1 cellular context compared by ENCODE assay signal in genomic region chr3:12582730-12583129, GRCh38.
A peak's percentile ranks its signal among the peaks of the same experiment; 100 is the strongest.
TF ChIP-seq lines count a peak whose summit lies in the region.

No MANE protein-coding gene starts in this region.

TF ChIP-seq in K562, 482 proteins besides CTCF, POLR2A, EP300 and RAD21:
- TF ChIP-seq RUNX1 (IDR thresholded peaks at IDR 0.05; ENCODE audit: low read depth) (no peak), ZNF384 (IDR thresholded peaks at IDR 0.05; ENCODE audit: low read depth, low read length) (no peak), FUS (optimal IDR thresholded peaks at IDR 0.05; ENCODE audit: low read depth, low read length) (no peak), U2AF1 (optimal IDR thresholded peaks at IDR 0.05; ENCODE audit: low read depth, low read length) (no peak), DNMT1 (IDR thresholded peaks at IDR 0.05) (no peak), POLR2AphosphoS5 (IDR thresholded peaks at IDR 0.05; ENCODE audit: control insufficient read depth, insufficient read depth, low read depth, low read length) (peak; percentile 61; the same call in 1 of the 2 replicates), ZZZ3 (IDR thresholded peaks at IDR 0.05) (no peak), SMARCB1 (IDR thresholded peaks at IDR 0.05; ENCODE audit: insufficient read length, low read depth) (no peak), PML (IDR thresholded peaks at IDR 0.05; ENCODE audit: low read length) (0 out of 2 replicates have a peak, but pooled peaks have one; percentile 36), POLR2B (IDR thresholded peaks at IDR 0.05; ENCODE audit: low read depth, partially characterized antibody) (peak; percentile 16), DEAF1 (CRISPR knock-in tag; IDR thresholded peaks at IDR 0.05) (no peak), ZFP91 (CRISPR knock-in tag; IDR thresholded peaks at IDR 0.05) (no peak), MAZ (CRISPR knock-in tag; conservative IDR thresholded peaks at IDR 0.05 in 1 of 2, IDR thresholded peaks at IDR 0.05 in 1 of 2) (no peak), MBD2 (IDR thresholded peaks at IDR 0.05; ENCODE audit: borderline replicate concordance, low read depth) (no peak), SUPT5H (IDR thresholded peaks at IDR 0.05) (peak; percentile 35), ILK (tag; IDR thresholded peaks at IDR 0.05; ENCODE audit: borderline replicate concordance, low read depth) (no peak), ZNF740 (CRISPR knock-in tag; IDR thresholded peaks at IDR 0.05) (no peak), ZNF740 (tag; IDR thresholded peaks at IDR 0.05) (no peak), RB1 (IDR thresholded peaks at IDR 0.05; ENCODE audit: low read depth) (no peak), CHD1 (IDR thresholded peaks at IDR 0.05; ENCODE audit: low read length) (no peak), NBN (IDR thresholded peaks at IDR 0.05; ENCODE audit: low read depth) (no peak), ASH1L (IDR thresholded peaks at IDR 0.05; ENCODE audit: borderline replicate concordance, low read depth, partially characterized antibody) (no peak), ZNF407 (IDR thresholded peaks at IDR 0.05; ENCODE audit: low read depth) (no peak), ZNF436 (CRISPR knock-in tag; IDR thresholded peaks at IDR 0.05) (no peak)
- TF ChIP-seq, protein P1, sequence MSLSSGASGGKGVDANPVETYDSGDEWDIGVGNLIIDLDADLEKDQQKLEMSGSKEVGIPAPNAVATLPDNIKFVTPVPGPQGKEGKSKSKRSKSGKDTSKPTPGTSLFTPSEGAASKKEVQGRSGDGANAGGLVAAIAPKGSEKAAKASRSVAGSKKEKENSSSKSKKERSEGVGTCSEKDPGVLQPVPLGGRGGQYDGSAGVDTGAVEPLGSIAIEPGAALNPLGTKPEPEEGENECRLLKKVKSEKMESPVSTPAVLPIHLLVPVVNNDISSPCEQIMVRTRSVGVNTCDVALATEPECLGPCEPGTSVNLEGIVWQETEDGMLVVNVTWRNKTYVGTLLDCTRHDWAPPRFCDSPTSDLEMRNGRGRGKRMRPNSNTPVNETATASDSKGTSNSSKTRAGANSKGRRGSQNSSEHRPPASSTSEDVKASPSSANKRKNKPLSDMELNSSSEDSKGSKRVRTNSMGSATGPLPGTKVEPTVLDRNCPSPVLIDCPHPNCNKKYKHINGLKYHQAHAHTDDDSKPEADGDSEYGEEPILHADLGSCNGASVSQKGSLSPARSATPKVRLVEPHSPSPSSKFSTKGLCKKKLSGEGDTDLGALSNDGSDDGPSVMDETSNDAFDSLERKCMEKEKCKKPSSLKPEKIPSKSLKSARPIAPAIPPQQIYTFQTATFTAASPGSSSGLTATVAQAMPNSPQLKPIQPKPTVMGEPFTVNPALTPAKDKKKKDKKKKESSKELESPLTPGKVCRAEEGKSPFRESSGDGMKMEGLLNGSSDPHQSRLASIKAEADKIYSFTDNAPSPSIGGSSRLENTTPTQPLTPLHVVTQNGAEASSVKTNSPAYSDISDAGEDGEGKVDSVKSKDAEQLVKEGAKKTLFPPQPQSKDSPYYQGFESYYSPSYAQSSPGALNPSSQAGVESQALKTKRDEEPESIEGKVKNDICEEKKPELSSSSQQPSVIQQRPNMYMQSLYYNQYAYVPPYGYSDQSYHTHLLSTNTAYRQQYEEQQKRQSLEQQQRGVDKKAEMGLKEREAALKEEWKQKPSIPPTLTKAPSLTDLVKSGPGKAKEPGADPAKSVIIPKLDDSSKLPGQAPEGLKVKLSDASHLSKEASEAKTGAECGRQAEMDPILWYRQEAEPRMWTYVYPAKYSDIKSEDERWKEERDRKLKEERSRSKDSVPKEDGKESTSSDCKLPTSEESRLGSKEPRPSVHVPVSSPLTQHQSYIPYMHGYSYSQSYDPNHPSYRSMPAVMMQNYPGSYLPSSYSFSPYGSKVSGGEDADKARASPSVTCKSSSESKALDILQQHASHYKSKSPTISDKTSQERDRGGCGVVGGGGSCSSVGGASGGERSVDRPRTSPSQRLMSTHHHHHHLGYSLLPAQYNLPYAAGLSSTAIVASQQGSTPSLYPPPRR (CRISPR knock-in tag; IDR thresholded peaks at IDR 0.05; ENCODE audit: borderline replicate concordance): no peak
- TF ChIP-seq, protein P2, sequence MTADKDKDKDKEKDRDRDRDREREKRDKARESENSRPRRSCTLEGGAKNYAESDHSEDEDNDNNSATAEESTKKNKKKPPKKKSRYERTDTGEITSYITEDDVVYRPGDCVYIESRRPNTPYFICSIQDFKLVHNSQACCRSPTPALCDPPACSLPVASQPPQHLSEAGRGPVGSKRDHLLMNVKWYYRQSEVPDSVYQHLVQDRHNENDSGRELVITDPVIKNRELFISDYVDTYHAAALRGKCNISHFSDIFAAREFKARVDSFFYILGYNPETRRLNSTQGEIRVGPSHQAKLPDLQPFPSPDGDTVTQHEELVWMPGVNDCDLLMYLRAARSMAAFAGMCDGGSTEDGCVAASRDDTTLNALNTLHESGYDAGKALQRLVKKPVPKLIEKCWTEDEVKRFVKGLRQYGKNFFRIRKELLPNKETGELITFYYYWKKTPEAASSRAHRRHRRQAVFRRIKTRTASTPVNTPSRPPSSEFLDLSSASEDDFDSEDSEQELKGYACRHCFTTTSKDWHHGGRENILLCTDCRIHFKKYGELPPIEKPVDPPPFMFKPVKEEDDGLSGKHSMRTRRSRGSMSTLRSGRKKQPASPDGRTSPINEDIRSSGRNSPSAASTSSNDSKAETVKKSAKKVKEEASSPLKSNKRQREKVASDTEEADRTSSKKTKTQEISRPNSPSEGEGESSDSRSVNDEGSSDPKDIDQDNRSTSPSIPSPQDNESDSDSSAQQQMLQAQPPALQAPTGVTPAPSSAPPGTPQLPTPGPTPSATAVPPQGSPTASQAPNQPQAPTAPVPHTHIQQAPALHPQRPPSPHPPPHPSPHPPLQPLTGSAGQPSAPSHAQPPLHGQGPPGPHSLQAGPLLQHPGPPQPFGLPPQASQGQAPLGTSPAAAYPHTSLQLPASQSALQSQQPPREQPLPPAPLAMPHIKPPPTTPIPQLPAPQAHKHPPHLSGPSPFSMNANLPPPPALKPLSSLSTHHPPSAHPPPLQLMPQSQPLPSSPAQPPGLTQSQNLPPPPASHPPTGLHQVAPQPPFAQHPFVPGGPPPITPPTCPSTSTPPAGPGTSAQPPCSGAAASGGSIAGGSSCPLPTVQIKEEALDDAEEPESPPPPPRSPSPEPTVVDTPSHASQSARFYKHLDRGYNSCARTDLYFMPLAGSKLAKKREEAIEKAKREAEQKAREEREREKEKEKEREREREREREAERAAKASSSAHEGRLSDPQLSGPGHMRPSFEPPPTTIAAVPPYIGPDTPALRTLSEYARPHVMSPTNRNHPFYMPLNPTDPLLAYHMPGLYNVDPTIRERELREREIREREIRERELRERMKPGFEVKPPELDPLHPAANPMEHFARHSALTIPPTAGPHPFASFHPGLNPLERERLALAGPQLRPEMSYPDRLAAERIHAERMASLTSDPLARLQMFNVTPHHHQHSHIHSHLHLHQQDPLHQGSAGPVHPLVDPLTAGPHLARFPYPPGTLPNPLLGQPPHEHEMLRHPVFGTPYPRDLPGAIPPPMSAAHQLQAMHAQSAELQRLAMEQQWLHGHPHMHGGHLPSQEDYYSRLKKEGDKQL (CRISPR knock-in tag; IDR thresholded peaks at IDR 0.05; ENCODE audit: borderline replicate concordance): no peak
